ENCODE assay signal across 9 cellular contexts in the genomic region with DNA sequence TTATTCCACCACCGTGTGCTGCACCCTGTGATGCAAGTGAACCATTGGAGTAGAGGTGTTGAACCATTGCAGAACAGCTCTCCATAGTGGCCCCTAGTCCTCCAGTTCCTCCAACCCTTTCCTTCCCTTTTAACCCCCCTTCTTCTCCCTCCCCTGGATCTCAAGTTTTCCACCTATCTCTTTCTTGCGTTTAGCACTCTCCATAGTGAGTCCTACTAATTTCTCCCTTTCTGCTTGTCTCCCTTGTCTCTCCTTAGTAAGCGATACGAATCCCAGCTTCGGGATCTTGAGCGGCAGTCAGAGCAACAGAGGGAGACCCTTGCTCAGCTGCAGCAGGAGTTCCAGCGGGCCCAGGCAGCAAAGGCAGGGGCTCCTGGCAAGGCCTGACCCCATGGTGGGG. TPM values are rescaled to one million over a fixed set of nuclear protein-coding genes. Genes with fewer than 3 reads are reported as not detected.
A peak's percentile ranks its signal among the peaks of the same experiment; 100 is the strongest.
DNase-seq lines count a peak whose midpoint lies in the region; ATAC-seq and TF ChIP-seq lines count a peak whose summit lies in the region.
"Had no signal": no experiment of that assay in that cellular context is flagged by ENCODE, and none has a peak within 500 bp of the region (broad histone marks: within the 10 kb centered on the region; RNA-seq: fewer than 3 reads in every experiment).

No MANE protein-coding gene starts in this region.

- H3K4me1 Mint-ChIP-seq in activated CD4-positive, alpha-beta T cell treated with anti-CD3 and anti-CD28 coated beads for 36 hours = peaks cover 37% of the 10 kb centered on the region
- peaks cover 41% of the 10 kb centered on the region for H3K4me1 Mint-ChIP-seq in activated CD4-positive, alpha-beta memory T cell treated with anti-CD3 and anti-CD28 coated beads for 36 hours (ENCODE audit: low read depth)
- peaks cover 47% of the 10 kb centered on the region for H3K4me1 Mint-ChIP-seq in stimulated activated memory B cell treated with anti-CD40 and anti-IgM and Interleukin-4, amounts not matched to agents 10 μg/mL and 1 μg/mL and 100 μg/mL, for 72 hours

- no peak for DNase-seq in activated CD4-positive, alpha-beta T cell treated with anti-CD3 and anti-CD28 coated beads for 36 hours
- no peak for DNase-seq in activated CD4-positive, alpha-beta T cell treated with anti-CD3 and anti-CD28 coated beads for 1 hour
- no peak for DNase-seq in activated CD4-positive, alpha-beta memory T cell treated with anti-CD3 and anti-CD28 coated beads for 36 hours
- DNase-seq in KBM-7 (no peak), GM10266 (ENCODE audit: extremely low spot score) (no peak)
- DNase-seq: NCI-H1694 treated with DMSO at 0.1 percent for 48 hours had no signal

- POLR2A ChIA-PET in activated CD4-positive, alpha-beta T cell treated with anti-CD3 and anti-CD28 coated beads for 36 hours (lab: Charles Lee) = interaction anchor here (2.9 kb wide), 1 partner anchor 14 kb away, joined by 25 read pairs; the partner anchor contains the start of gene B3GALT4
- POLR2A ChIA-PET in activated CD4-positive, alpha-beta memory T cell treated with anti-CD3 and anti-CD28 coated beads for 36 hours (lab: Charles Lee) = interaction anchor here (0.6 to 3.7 kb wide), 5 partner anchors 8 to 246 kb away, joined by 3 to 40 read pairs (median 12); partner anchors contain the start of genes B3GALT4, RGL2 and TAPBP

- peak overlapping the region; percentile 98 for H3K4me3 Mint-ChIP-seq in activated CD4-positive, alpha-beta T cell treated with anti-CD3 and anti-CD28 coated beads for 36 hours
- H3K4me3 Mint-ChIP-seq in activated CD4-positive, alpha-beta memory T cell treated with anti-CD3 and anti-CD28 coated beads for 36 hours = peak overlapping the region; percentile 98
- peak overlapping the region; percentile 98 for H3K4me3 Mint-ChIP-seq in stimulated activated memory B cell treated with anti-CD40 and anti-IgM and Interleukin-4, amounts not matched to agents 10 μg/mL and 1 μg/mL and 100 μg/mL, for 72 hours

- H3K4me3 ChIP-seq in iPS-11a (ENCODE audit: low read depth, low read length) = peak overlapping the region; percentile 96

- no peak for ATAC-seq in activated CD4-positive, alpha-beta T cell treated with anti-CD3 and anti-CD28 coated beads for 36 hours
- ATAC-seq in stimulated activated memory B cell treated with anti-CD40 and anti-IgM and Interleukin-4, amounts not matched to agents 10 μg/mL and 1 μg/mL and 100 μg/mL, for 72 hours = no peak
- no peak for ATAC-seq in HG02623 (IDR thresholded peaks at IDR 0.05; ENCODE audit: unreplicated experiment)

- in situ Hi-C loops in KBM-7 (cut with MboI; ENCODE audit: low pct_unique_long_range_greater_than_20kb, low sequenced_read_pairs) = no loop called here

- no peaks in the 10 kb centered on the region for H3K9me3 Mint-ChIP-seq in activated CD4-positive, alpha-beta T cell treated with anti-CD3 and anti-CD28 coated beads for 36 hours (ENCODE audit: low read depth)
- H3K9me3 Mint-ChIP-seq in activated CD4-positive, alpha-beta memory T cell treated with anti-CD3 and anti-CD28 coated beads for 36 hours = no peaks in the 10 kb centered on the region
- H3K9me3 Mint-ChIP-seq in stimulated activated memory B cell treated with anti-CD40 and anti-IgM and Interleukin-4, amounts not matched to agents 10 μg/mL and 1 μg/mL and 100 μg/mL, for 72 hours = no peaks in the 10 kb centered on the region

- intact Hi-C loops in activated CD4-positive, alpha-beta T cell treated with anti-CD3 and anti-CD28 coated beads for 36 hours (cut with DNase I, micrococcal nuclease) = no loop called here
- intact Hi-C loops in activated CD4-positive, alpha-beta memory T cell treated with anti-CD3 and anti-CD28 coated beads for 36 hours (cut with micrococcal nuclease) = no loop called here

- H3K27me3 Mint-ChIP-seq in activated CD4-positive, alpha-beta T cell treated with anti-CD3 and anti-CD28 coated beads for 36 hours = no peaks in the 10 kb centered on the region
- H3K27me3 Mint-ChIP-seq in activated CD4-positive, alpha-beta memory T cell treated with anti-CD3 and anti-CD28 coated beads for 36 hours = no peaks in the 10 kb centered on the region
- H3K27me3 Mint-ChIP-seq in stimulated activated memory B cell treated with anti-CD40 and anti-IgM and Interleukin-4, amounts not matched to agents 10 μg/mL and 1 μg/mL and 100 μg/mL, for 72 hours = no peaks in the 10 kb centered on the region

- peak overlapping the region; percentile 97 for H3K27ac Mint-ChIP-seq in activated CD4-positive, alpha-beta T cell treated with anti-CD3 and anti-CD28 coated beads for 36 hours
- peak overlapping the region; percentile 80 for H3K27ac Mint-ChIP-seq in activated CD4-positive, alpha-beta memory T cell treated with anti-CD3 and anti-CD28 coated beads for 36 hours
- H3K27ac Mint-ChIP-seq in stimulated activated memory B cell treated with anti-CD40 and anti-IgM and Interleukin-4, amounts not matched to agents 10 μg/mL and 1 μg/mL and 100 μg/mL, for 72 hours = peak overlapping the region; percentile 87

- CTCF ChIA-PET in activated CD4-positive, alpha-beta T cell treated with anti-CD3 and anti-CD28 coated beads for 36 hours (lab: Charles Lee) = interaction anchor here (0.6 to 3.0 kb wide), 5 partner anchors 9 to 171 kb away, joined by 3 to 17 read pairs (median 7); partner anchors contain the start of genes B3GALT4 and RGL2
- CTCF ChIA-PET in activated CD4-positive, alpha-beta memory T cell treated with anti-CD3 and anti-CD28 coated beads for 36 hours (lab: Charles Lee) = interaction anchor here (2.4 to 4.9 kb wide), 3 partner anchors 9 to 100 kb away, joined by 6 to 37 read pairs (median 18); partner anchors contain the start of genes B3GALT4 and RGL2

- TF ChIP-seq CTCF in GM10266 (IDR thresholded peaks at IDR 0.05; ENCODE audit: control insufficient read depth, insufficient read depth, low read depth, missing control alignments) = no peak

- H3K36me3 Mint-ChIP-seq in activated CD4-positive, alpha-beta T cell treated with anti-CD3 and anti-CD28 coated beads for 36 hours (ENCODE audit: low read depth) = peaks cover 46% of the 10 kb centered on the region
- H3K36me3 Mint-ChIP-seq in activated CD4-positive, alpha-beta memory T cell treated with anti-CD3 and anti-CD28 coated beads for 36 hours = peaks cover 25% of the 10 kb centered on the region
- peaks cover 45% of the 10 kb centered on the region for H3K36me3 Mint-ChIP-seq in stimulated activated memory B cell treated with anti-CD40 and anti-IgM and Interleukin-4, amounts not matched to agents 10 μg/mL and 1 μg/mL and 100 μg/mL, for 72 hours

RNA-seq across cellular contexts. Expression of gene PFDN6, which starts 1.1 kb away (rescaled TPM):
- 10 to 100 TPM; 65.4 to 96.9 TPM for total RNA-seq in activated CD4-positive, alpha-beta T cell treated with anti-CD3 and anti-CD28 coated beads for 36 hours
- 10 to 100 TPM; 78.5 to 90.9 TPM for total RNA-seq in activated CD4-positive, alpha-beta memory T cell treated with anti-CD3 and anti-CD28 coated beads for 36 hours

RNA-seq across cellular contexts. Expression of gene WDR46, which starts 1.4 kb away (rescaled TPM):
- 10 to 100 TPM; 63.5 to 69.4 TPM for total RNA-seq in activated CD4-positive, alpha-beta T cell treated with anti-CD3 and anti-CD28 coated beads for 36 hours
- 10 to 100 TPM; 59.4 to 60.7 TPM for total RNA-seq in activated CD4-positive, alpha-beta memory T cell treated with anti-CD3 and anti-CD28 coated beads for 36 hours

RNA-seq across cellular contexts. Expression of gene RGL2, which starts 8.3 kb away (rescaled TPM):
- 10 to 100 TPM; 19.9 to 21.5 TPM for total RNA-seq in activated CD4-positive, alpha-beta T cell treated with anti-CD3 and anti-CD28 coated beads for 36 hours
- 10 to 100 TPM; 24.6 to 26.0 TPM for total RNA-seq in activated CD4-positive, alpha-beta memory T cell treated with anti-CD3 and anti-CD28 coated beads for 36 hours

RNA-seq across cellular contexts. Expression of gene B3GALT4, which starts 13.5 kb away (rescaled TPM):
- 1 to 10 TPM; 2.8 to 3.5 TPM for total RNA-seq in activated CD4-positive, alpha-beta T cell treated with anti-CD3 and anti-CD28 coated beads for 36 hours
- 1 to 10 TPM; 5.9 to 6.7 TPM for total RNA-seq in activated CD4-positive, alpha-beta memory T cell treated with anti-CD3 and anti-CD28 coated beads for 36 hours

RNA-seq across cellular contexts. Expression of gene RPS18, which starts 18.6 kb away (rescaled TPM):
- total RNA-seq in activated CD4-positive, alpha-beta T cell treated with anti-CD3 and anti-CD28 coated beads for 36 hours = 1,000 to 10,000 TPM; 2,706 to 4,631 TPM
- total RNA-seq in activated CD4-positive, alpha-beta memory T cell treated with anti-CD3 and anti-CD28 coated beads for 36 hours = 1,000 to 10,000 TPM; 4,372 to 4,391 TPM
